In genomic region chr11:118894192-118894591, GRCh38 we compare ENCODE assay signal across 23 cellular contexts. TPM values are rescaled to one million over a fixed set of nuclear protein-coding genes. Genes with fewer than 3 reads are reported as not detected.
DNase-seq lines count a peak whose midpoint lies in the region; ATAC-seq, FAIRE-seq and TF ChIP-seq lines count a peak whose summit lies in the region.
"Had no signal": no experiment of that assay in that cellular context is flagged by ENCODE, and none has a peak within 500 bp of the region (broad histone marks: within the 10 kb centered on the region; RNA-seq: fewer than 3 reads in every experiment).

No MANE protein-coding gene starts in this region.

- TF ChIP-seq RAD21 in A549 (conservative IDR thresholded peaks at IDR 0.05 in 1 of 2, IDR thresholded peaks at IDR 0.05 in 1 of 2), result no peak

- TF ChIP-seq CTCF in A549 (IDR thresholded peaks at IDR 0.05), result no peak
- no peak for TF ChIP-seq CTCF in CD8-positive, alpha-beta T cell (IDR thresholded peaks at IDR 0.05)
- TF ChIP-seq CTCF in activated CD8-positive, alpha-beta T cell treated with anti-CD3 and anti-CD28 coated beads for 36 hours (IDR thresholded peaks at IDR 0.05), result no peak

- H3K4me2 ChIP-seq in A549, result no peak overlapping the region

- peak overlapping the region; percentile 63 for H3K4me3 Mint-ChIP-seq in CD8-positive, alpha-beta T cell
- H3K4me3 Mint-ChIP-seq in activated CD8-positive, alpha-beta T cell treated with anti-CD3 and anti-CD28 coated beads for 36 hours, result no peak overlapping the region
- H3K4me3 Mint-ChIP-seq in memory B cell, result peak overlapping the region; percentile 86

- H3K27ac ChIP-seq in A549, result no peak overlapping the region
- H3K27ac ChIP-seq in CD8-positive, alpha-beta T cell (ENCODE audit: low read depth, low read length), result no peak overlapping the region
- H3K27ac ChIP-seq: right lobe of liver, SJCRH30 had no signal

- no peaks in the 10 kb centered on the region for H3K9me3 ChIP-seq in A549
- no peaks in the 10 kb centered on the region for H3K9me3 ChIP-seq in CD8-positive, alpha-beta T cell (ENCODE audit: low read length)
- H3K9me3 ChIP-seq: neutrophil, right lobe of liver, SJCRH30 had no signal

- no peak for TF ChIP-seq POLR2A in A549 (IDR thresholded peaks at IDR 0.05; ENCODE audit: low read length)

- 98% methylated on average over 17 of the region's 19 CpGs for WGBS in A549 (ENCODE audit: missing lambda C conversion rate)

- peaks cover 5% of the 10 kb centered on the region for H3K36me3 ChIP-seq in CD8-positive, alpha-beta T cell (ENCODE audit: insufficient read depth, low read length)
- H3K36me3 ChIP-seq: neutrophil, SJCRH30 had no signal

- H3K27me3 ChIP-seq in CD8-positive, alpha-beta T cell (ENCODE audit: insufficient read depth, low read length), result no peaks in the 10 kb centered on the region
- H3K27me3 ChIP-seq: neutrophil, right lobe of liver, SJCRH30 had no signal

- peak; percentile 4 to 10; a peak in 2 of 6 replicates for ATAC-seq in A549
- ATAC-seq in CD8-positive, alpha-beta T cell, result no peak
- no peak for ATAC-seq in activated CD8-positive, alpha-beta T cell treated with anti-CD3 and anti-CD28 coated beads for 36 hours
- no peak for ATAC-seq in memory B cell (ENCODE audit: low read depth)
- ATAC-seq in HG02938 (IDR thresholded peaks at IDR 0.05; ENCODE audit: unreplicated experiment), result no peak
- ATAC-seq in HG03469 (IDR thresholded peaks at IDR 0.05; ENCODE audit: unreplicated experiment), result no peak

- POLR2A ChIA-PET in A549 (lab: Yijun Ruan, JAX), result interaction anchor here (0.6 kb wide), 1 partner anchor 103 kb away, joined by 3 read pairs; the partner anchor contains the start of gene DDX6
- POLR2A ChIA-PET in CD8-positive, alpha-beta T cell (lab: Charles Lee), result interaction anchor here (1.0 to 6.6 kb wide), 11 partner anchors 10 to 204 kb away, joined by 3 to 182 read pairs (median 7); partner anchors contain the start of genes BCL9L and DDX6
- POLR2A ChIA-PET in activated CD8-positive, alpha-beta T cell treated with anti-CD3 and anti-CD28 coated beads for 36 hours (lab: Charles Lee), result interaction anchor here (0.6 to 3.3 kb wide), 10 partner anchors 10 to 109 kb away, joined by 3 to 54 read pairs (median 9); partner anchors contain the start of genes BCL9L, CXCR5 and DDX6

- no peaks in the 10 kb centered on the region for H3K27me3 Mint-ChIP-seq in CD8-positive, alpha-beta T cell (ENCODE audit: low read depth)
- H3K27me3 Mint-ChIP-seq in activated CD8-positive, alpha-beta T cell treated with anti-CD3 and anti-CD28 coated beads for 36 hours, result no peaks in the 10 kb centered on the region
- H3K27me3 Mint-ChIP-seq in memory B cell, result no peaks in the 10 kb centered on the region

- no peaks in the 10 kb centered on the region for H3K9me3 Mint-ChIP-seq in CD8-positive, alpha-beta T cell
- no peaks in the 10 kb centered on the region for H3K9me3 Mint-ChIP-seq in activated CD8-positive, alpha-beta T cell treated with anti-CD3 and anti-CD28 coated beads for 36 hours
- H3K9me3 Mint-ChIP-seq in memory B cell, result no peaks in the 10 kb centered on the region

- peaks cover 35% of the 10 kb centered on the region for H3K36me3 Mint-ChIP-seq in CD8-positive, alpha-beta T cell
- peaks cover 3% of the 10 kb centered on the region for H3K36me3 Mint-ChIP-seq in activated CD8-positive, alpha-beta T cell treated with anti-CD3 and anti-CD28 coated beads for 36 hours (ENCODE audit: low read depth)
- H3K36me3 Mint-ChIP-seq in memory B cell, result peaks cover 42% of the 10 kb centered on the region

- peak overlapping the region; percentile 95 for H3K27ac Mint-ChIP-seq in CD8-positive, alpha-beta T cell
- peak overlapping the region; percentile 95 for H3K27ac Mint-ChIP-seq in activated CD8-positive, alpha-beta T cell treated with anti-CD3 and anti-CD28 coated beads for 36 hours
- H3K27ac Mint-ChIP-seq in memory B cell, result peak overlapping the region; percentile 97

- CTCF ChIA-PET in A549 (lab: Yijun Ruan, JAX), result interaction anchor here (1.2 to 1.5 kb wide), 3 partner anchors 11 to 204 kb away, joined by 4 to 5 read pairs (median 4); partner anchors contain the start of gene CXCR5
- CTCF ChIA-PET in CD8-positive, alpha-beta T cell (lab: Charles Lee), result interaction anchor here (1.2 to 5.1 kb wide), 13 partner anchors 11 to 203 kb away, joined by 6 to 40 read pairs (median 11); partner anchors contain the start of genes BCL9L, CXCR5, DDX6 and UPK2
- CTCF ChIA-PET in activated CD8-positive, alpha-beta T cell treated with anti-CD3 and anti-CD28 coated beads for 36 hours (lab: Charles Lee), result interaction anchor here (0.8 to 3.1 kb wide), 12 partner anchors 11 to 235 kb away, joined by 3 to 18 read pairs (median 9); partner anchors contain the start of genes CXCR5 and DDX6

- DNase-seq in A549 (ENCODE audit: low read depth in 1 of 2, low spot score in 1 of 2) (no peak), memory B cell (ENCODE audit: low spot score in 2 of 2) (no peak), NCI-H146 (lab: John Stamatoyannopoulos, UW) (no peak)
- no peak for DNase-seq in CD8-positive, alpha-beta T cell
- no peak for DNase-seq in activated CD8-positive, alpha-beta T cell treated with anti-CD3 and anti-CD28 coated beads for 36 hours
- no peak for DNase-seq in stimulated activated CD4-positive, alpha-beta T cell treated with anti-CD3 and anti-CD28 coated beads, Interleukin-15, amount 100 ng/mL, for 24 hours
- DNase-seq: activated T-cell treated with anti-CD3 and anti-CD28 coated beads, Interleukin-2, amount 50 U/mL, for 48 hours; amygdala; DMS 273 treated with DMSO at 0.1 percent for 48 hours; GOT3; islet precursor cell; KBM-7; mesendoderm; NCI-H1092; NCI-H2107; NCI-H526; SJCRH30; stimulated activated CD4-positive, alpha-beta T cell treated with anti-CD3 and anti-CD28 coated beads, Interleukin-1b, Interleukin-23, amount 100 ng/mL, for 48 hours; substantia nigra had no signal

- no peak for TF ChIP-seq EP300 in A549 (IDR thresholded peaks at IDR 0.05)

- H3K4me1 ChIP-seq in A549, result peaks cover 21% of the 10 kb centered on the region; the same call in 2 of the 3 replicates
- H3K4me1 ChIP-seq in CD8-positive, alpha-beta T cell (ENCODE audit: insufficient read depth, low read length), result peaks cover 95% of the 10 kb centered on the region
- H3K4me1 ChIP-seq: SJCRH30 had no signal

- H3K4me3 ChIP-seq in A549, result no peak overlapping the region
- no peak overlapping the region for H3K4me3 ChIP-seq in CD8-positive, alpha-beta T cell (ENCODE audit: low read depth, low read length)
- H3K4me3 ChIP-seq: right lobe of liver, SJCRH30 had no signal

- no peak for FAIRE-seq in A549 (lab: Jason Lieb, UNC)

- peaks cover 91% of the 10 kb centered on the region for H3K4me1 Mint-ChIP-seq in CD8-positive, alpha-beta T cell (ENCODE audit: low read depth)
- peaks cover 81% of the 10 kb centered on the region for H3K4me1 Mint-ChIP-seq in activated CD8-positive, alpha-beta T cell treated with anti-CD3 and anti-CD28 coated beads for 36 hours (ENCODE audit: low read depth)
- H3K4me1 Mint-ChIP-seq in memory B cell, result peaks cover 75% of the 10 kb centered on the region

- intact Hi-C loops in CD8-positive, alpha-beta T cell (cut with DNase I, micrococcal nuclease), result loop anchor here in 1 of 2 experiments (5.0 kb wide), 1 partner anchor 33 kb away; the partner anchor contains the start of gene BCL9L
- intact Hi-C loops in activated CD8-positive, alpha-beta T cell treated with anti-CD3 and anti-CD28 coated beads for 36 hours (cut with micrococcal nuclease), result no loop called here

TF ChIP-seq in A549, 52 proteins besides CTCF, POLR2A, EP300 and RAD21:
- no peak for TF ChIP-seq HOXA7 (CRISPR knock-in tag; IDR thresholded peaks at IDR 0.05)

RNA-seq across cellular contexts. Expression of gene CXCR5, which starts 10.5 kb away (rescaled TPM):
- polyA plus RNA-seq in A549 (2011; rRNA removed) (not detected in 2 replicates), A549 (2017; fragmentation: RNase III; extraction: RNeasy Plus Mini Kit Qiagen cat#74134 plus additional on column Dnase treatment) (0.04 to 0.05 TPM (median 0.04 TPM) in 3 replicates)
- polyA plus RNA-seq in A549 (2012; cell fraction: cytosol; rRNA removed), result not detected in 2 replicates
- 0.02 and 0.04 TPM in 2 replicates for polyA plus RNA-seq in A549 (2012; cell fraction: nucleus; rRNA removed)
- not detected in 2 replicates for polyA minus RNA-seq in A549 (2011; rRNA and poly(A)+ RNA removed)
- 1 to 10 TPM; 7.6 to 8.0 TPM for total RNA-seq in CD8-positive, alpha-beta T cell
- total RNA-seq in activated CD8-positive, alpha-beta T cell treated with anti-CD3 and anti-CD28 coated beads for 36 hours, result under 1 TPM; 0.60 to 0.92 TPM
- total RNA-seq: SJCRH30 had no signal

RNA-seq across cellular contexts. Expression of gene BCL9L, which starts 31.5 kb away (rescaled TPM):
- polyA plus RNA-seq in A549 (2011; rRNA removed) (7.0 and 8.8 TPM in 2 replicates), A549 (2017; fragmentation: RNase III; extraction: RNeasy Plus Mini Kit Qiagen cat#74134 plus additional on column Dnase treatment) (51.8 to 53.2 TPM (median 52.0 TPM) in 3 replicates)
- 16.4 and 27.8 TPM in 2 replicates for polyA plus RNA-seq in A549 (2012; cell fraction: cytosol; rRNA removed)
- 41.9 and 56.6 TPM in 2 replicates for polyA plus RNA-seq in A549 (2012; cell fraction: nucleus; rRNA removed)
- polyA minus RNA-seq in A549 (2011; rRNA and poly(A)+ RNA removed), result 8.8 and 19.9 TPM in 2 replicates
- total RNA-seq in CD8-positive, alpha-beta T cell, result 100 to 1,000 TPM; 437 to 439 TPM
- total RNA-seq in activated CD8-positive, alpha-beta T cell treated with anti-CD3 and anti-CD28 coated beads for 36 hours, result 10 to 100 TPM; 35.9 to 38.8 TPM

Comparison
In these comparisons a context has a peak if more than half of its experiments do, and no peak if none do; other contexts are left out.
1. ATAC-seq: peak in A549 (2 of 2); none in CD8-positive, alpha-beta T cell (single experiment), activated CD8-positive, alpha-beta T cell treated with anti-CD3 and anti-CD28 coated beads for 36 hours (single experiment), memory B cell (single experiment), HG02938 (single experiment) and HG03469 (single experiment).
2. RNA of gene CXCR5, which starts 10.5 kb away (total RNA-seq): 7.6 to 8.0 TPM in CD8-positive, alpha-beta T cell; 0.60 to 0.92 TPM in activated CD8-positive, alpha-beta T cell treated with anti-CD3 and anti-CD28 coated beads for 36 hours; every median in the first group is over 4 times any median in the second.
3. RNA of gene BCL9L, which starts 31.5 kb away (total RNA-seq): 437 to 439 TPM in CD8-positive, alpha-beta T cell; 35.9 to 38.8 TPM in activated CD8-positive, alpha-beta T cell treated with anti-CD3 and anti-CD28 coated beads for 36 hours; every median in the first group is over 10 times any median in the second.
4. Peak in every context shown above with its lines, with median percentiles within 50 percentile points of each other: H3K27ac Mint-ChIP-seq.